Comparison of ENCODE assay signal across 2 cellular contexts in genomic region chr4:53505947-53506346, GRCh38.
TF ChIP-seq lines count a peak whose summit lies in the region.

No MANE protein-coding gene starts in this region.

TF ChIP-seq in HCT116, 20 proteins besides CTCF, POLR2A, EP300 and RAD21 (continued from another document):
- no peak for TF ChIP-seq SIN3A (IDR thresholded peaks at IDR 0.05; ENCODE audit: low read depth)
- TF ChIP-seq EGR1 (IDR thresholded peaks at IDR 0.05; ENCODE audit: low read depth) = no peak
- TF ChIP-seq SP1 (IDR thresholded peaks at IDR 0.05; ENCODE audit: low read depth) = no peak
- TF ChIP-seq EZH2 (IDR thresholded peaks at IDR 0.05) = no peak
- TF ChIP-seq MAX (IDR thresholded peaks at IDR 0.05) = no peak
- TF ChIP-seq ATF3 (IDR thresholded peaks at IDR 0.05) = no peak
- TF ChIP-seq CBX3 (IDR thresholded peaks at IDR 0.05; ENCODE audit: low read depth) = no peak
- no peak for TF ChIP-seq EZH2phosphoT487 (IDR thresholded peaks at IDR 0.05; ENCODE audit: borderline replicate concordance)
- TF ChIP-seq REST (IDR thresholded peaks at IDR 0.05; ENCODE audit: low read depth) = no peak
- TF ChIP-seq YY1 (IDR thresholded peaks at IDR 0.05; ENCODE audit: extremely low read depth, insufficient replicate concordance, low read depth, low read length) = no peak
- no peak for TF ChIP-seq ZNF274 (IDR thresholded peaks at IDR 0.05; ENCODE audit: low read depth, low read length)
- TF ChIP-seq JUND (IDR thresholded peaks at IDR 0.05) = no peak
- no peak for TF ChIP-seq TCF7L2 (IDR thresholded peaks at IDR 0.05; ENCODE audit: borderline replicate concordance, extremely low read depth, insufficient read depth, insufficient read length)

TF ChIP-seq in SK-N-SH treated with all-trans-retinoic acid at 6 μM for 48 hours, 23 proteins besides CTCF, POLR2A, EP300 and RAD21 (continued from another document):
- TF ChIP-seq TSHZ2 (CRISPR knock-in tag; IDR thresholded peaks at IDR 0.05) (no peak), ESRRG (CRISPR knock-in tag; IDR thresholded peaks at IDR 0.05) (no peak), ZNF8 (CRISPR knock-in tag; IDR thresholded peaks at IDR 0.05) (no peak), SNAI2 (CRISPR knock-in tag; IDR thresholded peaks at IDR 0.05) (no peak), POU6F1 (CRISPR knock-in tag; IDR thresholded peaks at IDR 0.05; ENCODE audit: borderline replicate concordance, low read depth) (no peak), TCF4 (CRISPR knock-in tag; IDR thresholded peaks at IDR 0.05; ENCODE audit: borderline replicate concordance) (no peak), ZNF70 (CRISPR knock-in tag; IDR thresholded peaks at IDR 0.05) (no peak), PPARA (CRISPR knock-in tag; IDR thresholded peaks at IDR 0.05; ENCODE audit: borderline replicate concordance) (no peak), CSDC2 (CRISPR knock-in tag; IDR thresholded peaks at IDR 0.05) (no peak), ZFP30 (CRISPR knock-in tag; IDR thresholded peaks at IDR 0.05) (no peak), GLIS3 (CRISPR knock-in tag; IDR thresholded peaks at IDR 0.05) (no peak)
